In the genomic region with DNA sequence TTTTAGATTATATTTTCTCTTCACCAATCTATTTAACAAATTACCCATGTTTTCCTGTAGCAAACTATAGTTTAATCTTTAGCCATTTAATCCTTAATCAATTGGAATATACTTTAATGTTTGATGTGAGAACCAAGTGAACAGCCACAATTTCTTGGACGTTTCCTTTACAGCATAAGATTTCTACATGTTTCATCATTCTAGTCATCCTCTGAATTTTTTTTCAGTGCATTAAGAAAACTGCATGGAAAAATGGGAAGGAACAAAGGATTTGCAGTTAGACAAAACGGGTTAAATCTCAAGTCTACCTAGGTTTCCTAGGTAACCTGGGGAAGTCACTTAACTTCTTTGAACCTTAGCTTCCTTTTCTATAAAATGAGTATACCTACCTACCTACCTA, we compare ENCODE assay signal across 19 cellular contexts.
"Had no signal": no experiment of that assay in that cellular context is flagged by ENCODE, and none has a peak within 500 bp of the region (broad histone marks: within the 10 kb centered on the region; RNA-seq: fewer than 3 reads in every experiment).

No MANE protein-coding gene starts in this region.

- H3K4me3 ChIP-seq: coronary artery, gastroesophageal sphincter, heart left ventricle, hepatocyte, neural progenitor cell, prostate gland, right atrium auricular region, stomach, tibial artery, upper lobe of left lung had no signal

- H3K36me3 ChIP-seq: gastroesophageal sphincter, heart left ventricle, neural progenitor cell, prostate gland, right atrium auricular region, stomach, tibial artery, upper lobe of left lung had no signal

- H3K27ac ChIP-seq: coronary artery, foreskin keratinocyte, gastroesophageal sphincter, heart left ventricle, hepatocyte, neural progenitor cell, parathyroid adenoma, prostate gland, right atrium auricular region, stomach, tibial artery, upper lobe of left lung had no signal

- H3K9ac ChIP-seq: neural progenitor cell, parathyroid adenoma had no signal

- H3K79me2 ChIP-seq: hepatocyte, parathyroid adenoma had no signal

- H2AFZ ChIP-seq: hepatocyte, neural progenitor cell, parathyroid adenoma had no signal

- H3K27me3 ChIP-seq: foreskin keratinocyte, gastroesophageal sphincter, heart left ventricle, hepatocyte, neural progenitor cell, right atrium auricular region, stomach, tibial artery, upper lobe of left lung had no signal

- DNase-seq: foreskin keratinocyte; heart left ventricle; kidney; mesenchymal stem cell; midbrain; naive thymus-derived CD4-positive, alpha-beta T cell; stimulated activated CD4-positive, alpha-beta T cell treated with anti-CD3 and anti-CD28 coated beads, Interleukin-2, amount 100 ng/mL, for 24 hours; stimulated activated CD4-positive, alpha-beta T cell treated with anti-CD3 and anti-CD28 coated beads, Interleukin-4, amount 100 ng/mL, for 24 hours; stimulated activated naive CD4-positive, alpha-beta T cell treated with Interleukin-2 at 50 U/mL for 16 hours; stomach; tibial artery; upper lobe of left lung had no signal

- H3K9me3 ChIP-seq: gastroesophageal sphincter, heart left ventricle, prostate gland, right atrium auricular region, stomach, tibial artery, upper lobe of left lung had no signal

- H3K4me1 ChIP-seq: foreskin keratinocyte, gastroesophageal sphincter, heart left ventricle, neural progenitor cell, parathyroid adenoma, prostate gland, right atrium auricular region, stomach, tibial artery, upper lobe of left lung had no signal

- H3K4me2 ChIP-seq: hepatocyte, neural progenitor cell had no signal
